9 cellular contexts compared by ENCODE assay signal in the genomic region with DNA sequence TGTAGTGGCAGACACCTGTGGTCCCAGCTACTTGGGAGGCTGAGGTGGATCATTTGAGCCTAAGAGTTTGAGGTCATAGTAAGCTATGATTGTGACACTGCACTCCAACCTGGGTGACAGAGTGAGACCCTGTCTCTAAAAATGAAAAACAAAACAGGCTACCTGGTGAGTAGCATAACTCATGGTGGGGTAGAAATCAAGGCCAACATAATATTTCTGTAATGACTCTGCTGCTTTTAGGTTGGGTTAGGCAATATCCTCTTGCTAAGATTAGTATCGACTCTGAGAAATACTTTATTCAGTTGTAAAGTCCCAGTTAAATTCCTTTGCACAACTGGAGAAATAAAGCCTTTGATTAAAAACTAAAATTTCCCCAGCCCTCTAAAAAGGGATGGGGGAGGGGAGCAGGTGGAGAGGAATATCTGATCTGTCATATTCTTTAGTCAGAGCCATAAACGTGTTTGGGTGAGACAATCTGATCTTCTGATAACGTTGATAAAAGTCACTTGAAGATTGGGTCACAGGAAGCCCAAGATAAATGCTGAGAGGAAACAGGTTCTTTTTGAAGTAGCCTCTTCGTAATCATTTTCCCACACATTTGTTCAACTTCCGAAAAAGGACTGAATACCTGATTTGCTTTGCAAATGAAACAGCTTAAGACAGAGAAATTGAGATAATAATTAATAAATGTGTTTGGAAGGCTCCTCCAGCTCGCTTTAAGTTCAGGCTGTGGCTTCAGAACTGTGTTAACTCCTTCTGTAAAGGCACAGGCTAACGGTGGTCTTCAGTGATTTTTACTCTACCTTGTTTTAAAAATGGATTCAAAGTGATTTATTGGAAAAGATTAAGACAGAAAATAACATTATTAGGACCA. TPM values are rescaled to one million over a fixed set of nuclear protein-coding genes. Genes with fewer than 3 reads are reported as not detected.
DNase-seq lines count a peak whose midpoint lies in the region; ATAC-seq, FAIRE-seq and TF ChIP-seq lines count a peak whose summit lies in the region.
"Had no signal": no experiment of that assay in that cellular context is flagged by ENCODE, and none has a peak within 500 bp of the region (broad histone marks: within the 10 kb centered on the region; RNA-seq: fewer than 3 reads in every experiment).

No MANE protein-coding gene starts in this region.

- TF ChIP-seq CTCF in ascending aorta (IDR thresholded peaks at IDR 0.05) (no peak), neural progenitor cell (IDR thresholded peaks at IDR 0.05) (no peak)

- POLR2A ChIA-PET in naive thymus-derived CD8-positive, alpha-beta T cell (lab: Charles Lee) = no interaction called here

- H3K4me1 Mint-ChIP-seq in naive thymus-derived CD8-positive, alpha-beta T cell = peaks cover 7 to 34% (median 23%) of the 10 kb centered on the region in 4 donors
- no peaks in the 10 kb centered on the region for H3K4me1 Mint-ChIP-seq in neural progenitor cell

- no peak overlapping the region for H3K4me2 ChIP-seq in neural progenitor cell

- FAIRE-seq in GM19239 (lab: Jason Lieb, UNC) = peak; percentile 83

- no peaks in the 10 kb centered on the region for H3K79me2 ChIP-seq in neural progenitor cell (ENCODE audit: low read depth)

- peak; percentile 43 for ATAC-seq in HG03432 (IDR thresholded peaks at IDR 0.05; ENCODE audit: unreplicated experiment)
- ATAC-seq in naive thymus-derived CD8-positive, alpha-beta T cell = no peak
- ATAC-seq: lower lobe of right lung had no signal

- no peak overlapping the region for H2AFZ ChIP-seq in neural progenitor cell (replicated peaks)

- H3K9me3 Mint-ChIP-seq in naive thymus-derived CD8-positive, alpha-beta T cell = no peaks in the 10 kb centered on the region
- H3K9me3 Mint-ChIP-seq in neural progenitor cell = no peaks in the 10 kb centered on the region

- peaks cover 0 to 8% (median 6%) of the 10 kb centered on the region in 3 donors for H3K36me3 Mint-ChIP-seq in naive thymus-derived CD8-positive, alpha-beta T cell
- peaks cover 6% of the 10 kb centered on the region for H3K36me3 Mint-ChIP-seq in neural progenitor cell

- H3K36me3 ChIP-seq in ascending aorta (peaks cover 0 to 3% of the 10 kb centered on the region in 2 donors), neural progenitor cell (peaks cover 3% of the 10 kb centered on the region)
- H3K36me3 ChIP-seq: lower lobe of right lung had no signal

- H3K27me3 ChIP-seq in ascending aorta (no peaks in the 10 kb centered on the region), neural progenitor cell (no peaks in the 10 kb centered on the region)
- H3K27me3 ChIP-seq: esophagus muscularis mucosa had no signal

- no peak overlapping the region for H3K27ac ChIP-seq in ascending aorta
- H3K27ac ChIP-seq in neural progenitor cell = no peak overlapping the region
- H3K27ac ChIP-seq: esophagus muscularis mucosa, lower lobe of right lung had no signal

- intact Hi-C loops in ascending aorta (cut with DNase I) = loop anchor here (5.0 kb wide), 1 partner anchor 46 kb away; no protein-coding TSS in a partner anchor

- DNase-seq in GM19239 (ENCODE audit: insufficient read length, low spot score) (no peak), ascending aorta (ENCODE audit: low spot score in 2 of 2) (no peak), COLO829 (ENCODE audit: low spot score) (no peak), neural progenitor cell (ENCODE audit: low spot score) (no peak)
- peak; percentile 9 for DNase-seq in activated CD4-positive, alpha-beta T cell treated with anti-CD3 and anti-CD28 coated beads, Interleukin-2, amount 50 U/mL, for 1 hour
- peak in 2 of 10 donors; percentile 1 to 2 for DNase-seq in naive thymus-derived CD8-positive, alpha-beta T cell
- DNase-seq: lower lobe of right lung had no signal

- no peaks in the 10 kb centered on the region for H4K20me1 ChIP-seq in neural progenitor cell (ENCODE audit: low read depth)

- no peaks in the 10 kb centered on the region for H3F3A ChIP-seq in neural progenitor cell (ENCODE audit: low read depth)

- H3K9me3 ChIP-seq in ascending aorta = no peaks in the 10 kb centered on the region
- H3K9me3 ChIP-seq in neural progenitor cell (ENCODE audit: low read depth) = no peaks in the 10 kb centered on the region
- H3K9me3 ChIP-seq: esophagus muscularis mucosa, lower lobe of right lung had no signal

- no peak overlapping the region for H3K9ac ChIP-seq in neural progenitor cell

- peak overlapping the region in 5 of 10 donors; percentile 13 to 39 (median 28) for H3K4me3 Mint-ChIP-seq in naive thymus-derived CD8-positive, alpha-beta T cell
- H3K4me3 Mint-ChIP-seq in neural progenitor cell = no peak overlapping the region

- no peaks in the 10 kb centered on the region for H3K27me3 Mint-ChIP-seq in naive thymus-derived CD8-positive, alpha-beta T cell
- H3K27me3 Mint-ChIP-seq in neural progenitor cell (ENCODE audit: insufficient read depth, low read depth) = no peaks in the 10 kb centered on the region

- peak overlapping the region in 7 of 10 donors; percentile 3 to 68 (median 33) for H3K27ac Mint-ChIP-seq in naive thymus-derived CD8-positive, alpha-beta T cell
- no peak overlapping the region for H3K27ac Mint-ChIP-seq in neural progenitor cell

- H3K4me3 ChIP-seq in ascending aorta (no peak overlapping the region), neural progenitor cell (no peak overlapping the region)
- H3K4me3 ChIP-seq: esophagus muscularis mucosa, lower lobe of right lung had no signal

- H3K4me1 ChIP-seq in ascending aorta (no peaks in the 10 kb centered on the region), neural progenitor cell (no peaks in the 10 kb centered on the region)
- H3K4me1 ChIP-seq: esophagus muscularis mucosa, lower lobe of right lung had no signal

RNA-seq across cellular contexts. Expression of gene IL4, which starts 15.0 kb away (rescaled TPM):
- total RNA-seq in naive thymus-derived CD8-positive, alpha-beta T cell = not detected
- polyA plus RNA-seq in naive thymus-derived CD8-positive, alpha-beta T cell = not detected
- total RNA-seq in ascending aorta (not detected), neural progenitor cell (ENCODE audit: low replicate concordance) (not detected in 2 replicates)
- total RNA-seq: esophagus muscularis mucosa, lower lobe of right lung had no signal

RNA-seq across cellular contexts. Expression of gene IL13, which starts 30.8 kb away (rescaled TPM):
- under 1 TPM in 1 of 2 experiments, not detected in 1; 0.31 TPM for total RNA-seq in naive thymus-derived CD8-positive, alpha-beta T cell
- not detected for polyA plus RNA-seq in naive thymus-derived CD8-positive, alpha-beta T cell
- total RNA-seq in ascending aorta (not detected), neural progenitor cell (ENCODE audit: low replicate concordance) (not detected in 2 replicates)
- total RNA-seq: esophagus muscularis mucosa, lower lobe of right lung had no signal

RNA-seq across cellular contexts. Expression of gene KIF3A, which starts 48.6 kb away (rescaled TPM):
- 10 to 100 TPM; 15.1 to 16.9 TPM for total RNA-seq in naive thymus-derived CD8-positive, alpha-beta T cell
- polyA plus RNA-seq in naive thymus-derived CD8-positive, alpha-beta T cell = 10 to 100 TPM in 2 of 3 donors, 1 to 10 TPM in 1; 8.5 to 13.5 (median 11.5) TPM
- 4.4 TPM for total RNA-seq in ascending aorta
- total RNA-seq in neural progenitor cell (ENCODE audit: low replicate concordance) = 13.9 and 27.6 TPM in 2 replicates

RNA-seq across cellular contexts. Expression of gene CCNI2, which starts 58.5 kb away (rescaled TPM):
- total RNA-seq in naive thymus-derived CD8-positive, alpha-beta T cell = 10 to 100 TPM in 1 of 2 experiments, 1 to 10 TPM in 1; 10.0 to 10.2 TPM
- polyA plus RNA-seq in naive thymus-derived CD8-positive, alpha-beta T cell = 1 to 10 TPM; 1.1 to 2.8 (median 1.7) TPM
- total RNA-seq in ascending aorta (not detected), neural progenitor cell (ENCODE audit: low replicate concordance) (0.22 TPM in 1 of 2 replicates, not detected in the other)
